Comparison of ENCODE assay signal across 13 cellular contexts in genomic region chr18:36580874-36581750, GRCh38.
DNase-seq lines count a peak whose midpoint lies in the region; ATAC-seq, FAIRE-seq and TF ChIP-seq lines count a peak whose summit lies in the region.
"Had no signal": no experiment of that assay in that cellular context is flagged by ENCODE, and none has a peak within 500 bp of the region (broad histone marks: within the 10 kb centered on the region; RNA-seq: fewer than 3 reads in every experiment).

No MANE protein-coding gene starts in this region.

- no peak for DNase-seq in D721Med (ENCODE audit: insufficient read length, low spot score)
- DNase-seq in fibroblast of pulmonary artery (ENCODE audit: low read depth) = peak; percentile 63
- peak; percentile 58 for DNase-seq in renal cortical epithelial cell (ENCODE audit: low read depth)
- no peak for DNase-seq in cerebellar nuclear complex (lab: John Stamatoyannopoulos, UW)
- no peak for DNase-seq in SIG-M5 (lab: John Stamatoyannopoulos, UW)
- DNase-seq in NCI-H526 treated with DMSO at 0.1 percent for 48 hours (lab: John Stamatoyannopoulos, UW) = no peak
- DNase-seq: activated T-cell treated with anti-CD3 and anti-CD28 coated beads for 4 hours; CD8-positive, alpha-beta memory T cell; left colon; pancreas; T-helper 2 cell had no signal

- no peak for TF ChIP-seq CTCF in D721Med (IDR thresholded peaks at IDR 0.05; ENCODE audit: insufficient read depth, missing control alignments)
- no peak for TF ChIP-seq CTCF in fibroblast of pulmonary artery (IDR thresholded peaks at IDR 0.05; ENCODE audit: low read length, missing control alignments)

- ATAC-seq in SK-N-SH treated with all-trans-retinoic acid at 6 μM for 48 hours (peak; percentile 86), HG03354 (IDR thresholded peaks at IDR 0.05; ENCODE audit: poor library complexity, severe bottlenecking, unreplicated experiment) (no peak)

- FAIRE-seq in D721Med (lab: Jason Lieb, UNC) = peak; percentile 80
- FAIRE-seq: pancreas had no signal

- H3K4me3 ChIP-seq in fibroblast of pulmonary artery (replicated peaks; ENCODE audit: low read depth, low read length) = no peak overlapping the region
- H3K4me3 ChIP-seq: pancreas had no signal

TF ChIP-seq in SK-N-SH treated with all-trans-retinoic acid at 6 μM for 48 hours, 23 proteins besides CTCF, POLR2A, EP300 and RAD21:
- TF ChIP-seq TSHZ2 (CRISPR knock-in tag; IDR thresholded peaks at IDR 0.05) = no peak
- no peak for TF ChIP-seq ZNF565 (CRISPR knock-in tag; conservative IDR thresholded peaks at IDR 0.05; ENCODE audit: low read depth)
- no peak for TF ChIP-seq TCF4 (CRISPR knock-in tag; IDR thresholded peaks at IDR 0.05; ENCODE audit: borderline replicate concordance)
- no peak for TF ChIP-seq ESRRG (CRISPR knock-in tag; IDR thresholded peaks at IDR 0.05)
- no peak for TF ChIP-seq ZNF70 (CRISPR knock-in tag; IDR thresholded peaks at IDR 0.05)
- TF ChIP-seq BACH2 (CRISPR knock-in tag; IDR thresholded peaks at IDR 0.05; ENCODE audit: borderline replicate concordance) = no peak
- TF ChIP-seq OSR1 (CRISPR knock-in tag; IDR thresholded peaks at IDR 0.05) = no peak
- no peak for TF ChIP-seq ZNF8 (CRISPR knock-in tag; IDR thresholded peaks at IDR 0.05)
- TF ChIP-seq CREB5 (CRISPR knock-in tag; IDR thresholded peaks at IDR 0.05; ENCODE audit: low read depth) = no peak
- TF ChIP-seq, protein P1, sequence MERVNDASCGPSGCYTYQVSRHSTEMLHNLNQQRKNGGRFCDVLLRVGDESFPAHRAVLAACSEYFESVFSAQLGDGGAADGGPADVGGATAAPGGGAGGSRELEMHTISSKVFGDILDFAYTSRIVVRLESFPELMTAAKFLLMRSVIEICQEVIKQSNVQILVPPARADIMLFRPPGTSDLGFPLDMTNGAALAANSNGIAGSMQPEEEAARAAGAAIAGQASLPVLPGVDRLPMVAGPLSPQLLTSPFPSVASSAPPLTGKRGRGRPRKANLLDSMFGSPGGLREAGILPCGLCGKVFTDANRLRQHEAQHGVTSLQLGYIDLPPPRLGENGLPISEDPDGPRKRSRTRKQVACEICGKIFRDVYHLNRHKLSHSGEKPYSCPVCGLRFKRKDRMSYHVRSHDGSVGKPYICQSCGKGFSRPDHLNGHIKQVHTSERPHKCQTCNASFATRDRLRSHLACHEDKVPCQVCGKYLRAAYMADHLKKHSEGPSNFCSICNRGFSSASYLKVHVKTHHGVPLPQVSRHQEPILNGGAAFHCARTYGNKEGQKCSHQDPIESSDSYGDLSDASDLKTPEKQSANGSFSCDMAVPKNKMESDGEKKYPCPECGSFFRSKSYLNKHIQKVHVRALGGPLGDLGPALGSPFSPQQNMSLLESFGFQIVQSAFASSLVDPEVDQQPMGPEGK (CRISPR knock-in tag; IDR thresholded peaks at IDR 0.05; ENCODE audit: borderline replicate concordance) = no peak
- no peak for TF ChIP-seq PPARA (CRISPR knock-in tag; IDR thresholded peaks at IDR 0.05; ENCODE audit: borderline replicate concordance)
- TF ChIP-seq ZFP30 (CRISPR knock-in tag; IDR thresholded peaks at IDR 0.05) = no peak
- no peak for TF ChIP-seq TOX (CRISPR knock-in tag; IDR thresholded peaks at IDR 0.05; ENCODE audit: borderline replicate concordance)
- TF ChIP-seq RARB (CRISPR knock-in tag; IDR thresholded peaks at IDR 0.05) = no peak
- TF ChIP-seq ARNTL (CRISPR knock-in tag; IDR thresholded peaks at IDR 0.05; ENCODE audit: borderline replicate concordance, low read depth) = no peak

Comparison
In these comparisons a context has a peak if more than half of its experiments do, and no peak if none do; other contexts are left out.
1. DNase-seq: peak in fibroblast of pulmonary artery (single experiment) and renal cortical epithelial cell (single experiment); none in D721Med (single experiment), cerebellar nuclear complex (0 of 2), SIG-M5 (single experiment) and NCI-H526 treated with DMSO at 0.1 percent for 48 hours (single experiment).